ENCODE assay signal across 8 cellular contexts in genomic region chr4:74671074-74671698, GRCh38.
DNase-seq lines count a peak whose midpoint lies in the region; ATAC-seq and TF ChIP-seq lines count a peak whose summit lies in the region.

No MANE protein-coding gene starts in this region.

- POLR2A ChIA-PET in activated CD8-positive, alpha-beta T cell treated with anti-CD3 and anti-CD28 coated beads, Interleukin-2, amount 10 ng/mL, durations not matched to agents 7 days and 5 days (lab: Charles Lee) = no interaction called here

- H3K4me3 ChIP-seq in H7 (ENCODE audit: insufficient read depth, low read depth, low read length) = no peak overlapping the region
- no peak overlapping the region for H3K4me3 ChIP-seq in fibroblast of the aortic adventitia (ENCODE audit: low read depth, low read length)
- H3K4me3 ChIP-seq in retinal pigment epithelial cell (ENCODE audit: low read length) = no peak overlapping the region

- TF ChIP-seq CTCF in fibroblast of the aortic adventitia (IDR thresholded peaks at IDR 0.05; ENCODE audit: insufficient read depth, low read length) = peak; percentile 58
- TF ChIP-seq CTCF in retinal pigment epithelial cell (conservative IDR thresholded peaks at IDR 0.05; ENCODE audit: low read depth, low read length) = peak; percentile 79

- H3K4me1 Mint-ChIP-seq in activated CD8-positive, alpha-beta T cell treated with anti-CD3 and anti-CD28 coated beads, Interleukin-2, amount 10 ng/mL, durations not matched to agents 7 days and 5 days (ENCODE audit: low read depth) = no peaks in the 10 kb centered on the region

- H3K36me3 Mint-ChIP-seq in activated CD8-positive, alpha-beta T cell treated with anti-CD3 and anti-CD28 coated beads, Interleukin-2, amount 10 ng/mL, durations not matched to agents 7 days and 5 days (ENCODE audit: low read depth) = no peaks in the 10 kb centered on the region

- CTCF ChIA-PET in activated CD8-positive, alpha-beta T cell treated with anti-CD3 and anti-CD28 coated beads, Interleukin-2, amount 10 ng/mL, durations not matched to agents 7 days and 5 days (lab: Charles Lee) = interaction anchor here (0.7 to 1.0 kb wide), 3 partner anchors 133 to 305 kb away, joined by 3 to 8 read pairs (median 5); no protein-coding TSS in a partner anchor

- H3K27me3 Mint-ChIP-seq in activated CD8-positive, alpha-beta T cell treated with anti-CD3 and anti-CD28 coated beads, Interleukin-2, amount 10 ng/mL, durations not matched to agents 7 days and 5 days (ENCODE audit: low read depth) = peaks cover 5% of the 10 kb centered on the region

- no peaks in the 10 kb centered on the region for H3K27me3 ChIP-seq in H7 (ENCODE audit: control insufficient read depth, insufficient read depth, low read length)

- ATAC-seq in activated CD8-positive, alpha-beta T cell treated with anti-CD3 and anti-CD28 coated beads, Interleukin-2, amount 10 ng/mL, durations not matched to agents 7 days and 5 days = no peak
- ATAC-seq in HG02970 (IDR thresholded peaks at IDR 0.05; ENCODE audit: low FRiP score, unreplicated experiment) (no peak), GM21423 (IDR thresholded peaks at IDR 0.05; ENCODE audit: unreplicated experiment) (no peak)

- DNase-seq in COLO668 (lab: John Stamatoyannopoulos, UW; ENCODE audit: unreplicated experiment) = peak; percentile 53
- peak; percentile 33 for DNase-seq in H7
- DNase-seq in NCI-H774 (lab: John Stamatoyannopoulos, UW) = peak; percentile 3
- DNase-seq in activated CD8-positive, alpha-beta T cell treated with anti-CD3 and anti-CD28 coated beads, Interleukin-2, amount 10 ng/mL, durations not matched to agents 7 days and 5 days = peak; percentile 47
- DNase-seq in fibroblast of the aortic adventitia (ENCODE audit: low read depth) = peak; percentile 82
- DNase-seq in retinal pigment epithelial cell (ENCODE audit: low read depth) = no peak

- H3K9me3 Mint-ChIP-seq in activated CD8-positive, alpha-beta T cell treated with anti-CD3 and anti-CD28 coated beads, Interleukin-2, amount 10 ng/mL, durations not matched to agents 7 days and 5 days (ENCODE audit: insufficient read depth) = no peaks in the 10 kb centered on the region

- no peak overlapping the region for H3K4me3 Mint-ChIP-seq in activated CD8-positive, alpha-beta T cell treated with anti-CD3 and anti-CD28 coated beads, Interleukin-2, amount 10 ng/mL, durations not matched to agents 7 days and 5 days

- no peaks in the 10 kb centered on the region for H3K36me3 ChIP-seq in H7 (replicated peaks; ENCODE audit: control insufficient read depth, insufficient read depth, low read length)

- no peak overlapping the region for H3K27ac Mint-ChIP-seq in activated CD8-positive, alpha-beta T cell treated with anti-CD3 and anti-CD28 coated beads, Interleukin-2, amount 10 ng/mL, durations not matched to agents 7 days and 5 days
